ENCODE assay signal across 1 cellular context in the genomic region with DNA sequence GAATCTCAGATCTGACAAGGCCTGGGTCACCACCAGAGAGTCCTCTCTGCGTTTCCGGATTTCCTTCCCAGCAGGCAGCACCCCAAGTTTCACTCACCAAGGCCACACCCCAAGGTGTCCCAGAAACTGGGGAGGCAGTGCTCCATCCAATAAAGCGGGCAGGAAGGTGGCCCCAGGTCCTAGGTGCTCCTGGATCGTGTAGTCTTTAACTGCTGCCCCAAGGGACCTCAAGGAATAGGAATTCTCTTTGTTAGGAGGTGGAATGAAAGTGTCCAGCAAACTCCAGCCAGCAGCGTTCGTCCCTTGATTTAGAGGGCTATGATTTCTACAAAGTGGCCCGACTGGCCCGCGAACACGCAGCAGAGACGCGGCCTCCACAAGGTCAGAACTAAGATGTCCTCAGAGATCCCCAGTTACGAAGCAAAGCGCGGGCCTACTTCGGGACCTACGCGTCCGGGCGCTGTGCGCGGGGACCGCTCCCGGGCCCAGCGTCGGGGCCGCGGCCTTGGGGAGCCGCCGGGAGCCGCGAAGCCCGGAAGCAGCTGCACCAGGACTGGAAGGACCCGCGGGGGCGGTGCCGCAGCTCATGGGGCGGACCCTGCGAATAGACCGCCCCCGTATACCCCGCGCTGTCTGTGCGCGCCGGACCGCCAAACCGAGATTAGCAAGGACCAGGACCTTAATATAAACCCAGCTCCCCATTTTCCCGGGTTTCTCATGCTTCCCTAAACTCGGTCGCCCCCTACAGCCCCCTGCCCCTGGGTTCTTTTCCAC.
TF ChIP-seq lines count a peak whose summit lies in the region.

A gene with protein sequence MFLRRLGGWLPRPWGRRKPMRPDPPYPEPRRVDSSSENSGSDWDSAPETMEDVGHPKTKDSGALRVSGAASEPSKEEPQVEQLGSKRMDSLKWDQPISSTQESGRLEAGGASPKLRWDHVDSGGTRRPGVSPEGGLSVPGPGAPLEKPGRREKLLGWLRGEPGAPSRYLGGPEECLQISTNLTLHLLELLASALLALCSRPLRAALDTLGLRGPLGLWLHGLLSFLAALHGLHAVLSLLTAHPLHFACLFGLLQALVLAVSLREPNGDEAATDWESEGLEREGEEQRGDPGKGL (minus strand): TSS at position 555 of the 774 bp plus-strand sequence. CDS start 831 bp downstream, outside the sequence.

TF ChIP-seq in WTC11, 78 proteins besides CTCF, POLR2A, EP300 and RAD21 (continued from another document and continues in another):
- TF ChIP-seq, protein P1, sequence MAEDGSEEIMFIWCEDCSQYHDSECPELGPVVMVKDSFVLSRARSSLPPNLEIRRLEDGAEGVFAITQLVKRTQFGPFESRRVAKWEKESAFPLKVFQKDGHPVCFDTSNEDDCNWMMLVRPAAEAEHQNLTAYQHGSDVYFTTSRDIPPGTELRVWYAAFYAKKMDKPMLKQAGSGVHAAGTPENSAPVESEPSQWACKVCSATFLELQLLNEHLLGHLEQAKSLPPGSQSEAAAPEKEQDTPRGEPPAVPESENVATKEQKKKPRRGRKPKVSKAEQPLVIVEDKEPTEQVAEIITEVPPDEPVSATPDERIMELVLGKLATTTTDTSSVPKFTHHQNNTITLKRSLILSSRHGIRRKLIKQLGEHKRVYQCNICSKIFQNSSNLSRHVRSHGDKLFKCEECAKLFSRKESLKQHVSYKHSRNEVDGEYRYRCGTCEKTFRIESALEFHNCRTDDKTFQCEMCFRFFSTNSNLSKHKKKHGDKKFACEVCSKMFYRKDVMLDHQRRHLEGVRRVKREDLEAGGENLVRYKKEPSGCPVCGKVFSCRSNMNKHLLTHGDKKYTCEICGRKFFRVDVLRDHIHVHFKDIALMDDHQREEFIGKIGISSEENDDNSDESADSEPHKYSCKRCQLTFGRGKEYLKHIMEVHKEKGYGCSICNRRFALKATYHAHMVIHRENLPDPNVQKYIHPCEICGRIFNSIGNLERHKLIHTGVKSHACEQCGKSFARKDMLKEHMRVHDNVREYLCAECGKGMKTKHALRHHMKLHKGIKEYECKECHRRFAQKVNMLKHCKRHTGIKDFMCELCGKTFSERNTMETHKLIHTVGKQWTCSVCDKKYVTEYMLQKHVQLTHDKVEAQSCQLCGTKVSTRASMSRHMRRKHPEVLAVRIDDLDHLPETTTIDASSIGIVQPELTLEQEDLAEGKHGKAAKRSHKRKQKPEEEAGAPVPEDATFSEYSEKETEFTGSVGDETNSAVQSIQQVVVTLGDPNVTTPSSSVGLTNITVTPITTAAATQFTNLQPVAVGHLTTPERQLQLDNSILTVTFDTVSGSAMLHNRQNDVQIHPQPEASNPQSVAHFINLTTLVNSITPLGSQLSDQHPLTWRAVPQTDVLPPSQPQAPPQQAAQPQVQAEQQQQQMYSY (CRISPR knock-in tag; IDR thresholded peaks at IDR 0.05), result peak; percentile 83
- TF ChIP-seq TEAD4 (CRISPR knock-in tag; IDR thresholded peaks at IDR 0.05) (no peak), EMX1 (CRISPR knock-in tag; IDR thresholded peaks at IDR 0.05) (peak; percentile 85; the same call in 1 of the 2 replicates), IRF2 (CRISPR knock-in tag; IDR thresholded peaks at IDR 0.05; ENCODE audit: borderline replicate concordance, low read depth) (no peak), CREB1 (CRISPR knock-in tag; IDR thresholded peaks at IDR 0.05) (peak; percentile 12; the same call in 1 of the 2 replicates), HMGA2 (CRISPR knock-in tag; IDR thresholded peaks at IDR 0.05) (no peak), ZNF396 (CRISPR knock-in tag; IDR thresholded peaks at IDR 0.05; ENCODE audit: borderline replicate concordance) (no peak), ZNF671 (CRISPR knock-in tag; IDR thresholded peaks at IDR 0.05) (peak; percentile 70; the same call in 1 of the 2 replicates), NR2C2 (CRISPR knock-in tag; IDR thresholded peaks at IDR 0.05) (peak; percentile 33; the same call in 1 of the 2 replicates), NFYB (CRISPR knock-in tag; conservative IDR thresholded peaks at IDR 0.05; ENCODE audit: low read depth) (no peak), NR1H2 (CRISPR knock-in tag; IDR thresholded peaks at IDR 0.05) (no peak), ZBTB21 (CRISPR knock-in tag; IDR thresholded peaks at IDR 0.05; ENCODE audit: borderline replicate concordance) (no peak), SP1 (CRISPR knock-in tag; conservative IDR thresholded peaks at IDR 0.05) (peak; percentile 75), TCF7 (CRISPR knock-in tag; IDR thresholded peaks at IDR 0.05; ENCODE audit: low read depth) (no peak), JUN (CRISPR knock-in tag; IDR thresholded peaks at IDR 0.05) (no peak; the same call in 1 of the 2 replicates), FOXP1 (CRISPR knock-in tag; IDR thresholded peaks at IDR 0.05; ENCODE audit: borderline replicate concordance) (no peak), NFE2L1 (CRISPR knock-in tag; IDR thresholded peaks at IDR 0.05) (no peak), ATF1 (CRISPR knock-in tag; IDR thresholded peaks at IDR 0.05) (no peak), FOXJ3 (CRISPR knock-in tag; IDR thresholded peaks at IDR 0.05; ENCODE audit: borderline replicate concordance) (no peak), RELA (CRISPR knock-in tag; IDR thresholded peaks at IDR 0.05; ENCODE audit: borderline replicate concordance) (0 out of 2 replicates have a peak, but pooled peaks have one; percentile 41)
- TF ChIP-seq, protein P2, sequence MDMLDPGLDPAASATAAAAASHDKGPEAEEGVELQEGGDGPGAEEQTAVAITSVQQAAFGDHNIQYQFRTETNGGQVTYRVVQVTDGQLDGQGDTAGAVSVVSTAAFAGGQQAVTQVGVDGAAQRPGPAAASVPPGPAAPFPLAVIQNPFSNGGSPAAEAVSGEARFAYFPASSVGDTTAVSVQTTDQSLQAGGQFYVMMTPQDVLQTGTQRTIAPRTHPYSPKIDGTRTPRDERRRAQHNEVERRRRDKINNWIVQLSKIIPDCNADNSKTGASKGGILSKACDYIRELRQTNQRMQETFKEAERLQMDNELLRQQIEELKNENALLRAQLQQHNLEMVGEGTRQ (CRISPR knock-in tag; IDR thresholded peaks at IDR 0.05), result no peak
- TF ChIP-seq, protein P3, sequence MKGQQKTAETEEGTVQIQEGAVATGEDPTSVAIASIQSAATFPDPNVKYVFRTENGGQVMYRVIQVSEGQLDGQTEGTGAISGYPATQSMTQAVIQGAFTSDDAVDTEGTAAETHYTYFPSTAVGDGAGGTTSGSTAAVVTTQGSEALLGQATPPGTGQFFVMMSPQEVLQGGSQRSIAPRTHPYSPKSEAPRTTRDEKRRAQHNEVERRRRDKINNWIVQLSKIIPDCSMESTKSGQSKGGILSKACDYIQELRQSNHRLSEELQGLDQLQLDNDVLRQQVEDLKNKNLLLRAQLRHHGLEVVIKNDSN (CRISPR knock-in tag; IDR thresholded peaks at IDR 0.05), result no peak
- TF ChIP-seq, protein P4, sequence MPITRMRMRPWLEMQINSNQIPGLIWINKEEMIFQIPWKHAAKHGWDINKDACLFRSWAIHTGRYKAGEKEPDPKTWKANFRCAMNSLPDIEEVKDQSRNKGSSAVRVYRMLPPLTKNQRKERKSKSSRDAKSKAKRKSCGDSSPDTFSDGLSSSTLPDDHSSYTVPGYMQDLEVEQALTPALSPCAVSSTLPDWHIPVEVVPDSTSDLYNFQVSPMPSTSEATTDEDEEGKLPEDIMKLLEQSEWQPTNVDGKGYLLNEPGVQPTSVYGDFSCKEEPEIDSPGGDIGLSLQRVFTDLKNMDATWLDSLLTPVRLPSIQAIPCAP (CRISPR knock-in tag; IDR thresholded peaks at IDR 0.05), result no peak
- TF ChIP-seq, protein P5, sequence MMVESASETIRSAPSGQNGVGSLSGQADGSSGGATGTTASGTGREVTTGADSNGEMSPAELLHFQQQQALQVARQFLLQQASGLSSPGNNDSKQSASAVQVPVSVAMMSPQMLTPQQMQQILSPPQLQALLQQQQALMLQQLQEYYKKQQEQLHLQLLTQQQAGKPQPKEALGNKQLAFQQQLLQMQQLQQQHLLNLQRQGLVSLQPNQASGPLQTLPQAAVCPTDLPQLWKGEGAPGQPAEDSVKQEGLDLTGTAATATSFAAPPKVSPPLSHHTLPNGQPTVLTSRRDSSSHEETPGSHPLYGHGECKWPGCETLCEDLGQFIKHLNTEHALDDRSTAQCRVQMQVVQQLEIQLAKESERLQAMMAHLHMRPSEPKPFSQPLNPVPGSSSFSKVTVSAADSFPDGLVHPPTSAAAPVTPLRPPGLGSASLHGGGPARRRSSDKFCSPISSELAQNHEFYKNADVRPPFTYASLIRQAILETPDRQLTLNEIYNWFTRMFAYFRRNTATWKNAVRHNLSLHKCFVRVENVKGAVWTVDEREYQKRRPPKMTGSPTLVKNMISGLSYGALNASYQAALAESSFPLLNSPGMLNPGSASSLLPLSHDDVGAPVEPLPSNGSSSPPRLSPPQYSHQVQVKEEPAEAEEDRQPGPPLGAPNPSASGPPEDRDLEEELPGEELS (CRISPR knock-in tag; IDR thresholded peaks at IDR 0.05), result no peak
- TF ChIP-seq, protein P6, sequence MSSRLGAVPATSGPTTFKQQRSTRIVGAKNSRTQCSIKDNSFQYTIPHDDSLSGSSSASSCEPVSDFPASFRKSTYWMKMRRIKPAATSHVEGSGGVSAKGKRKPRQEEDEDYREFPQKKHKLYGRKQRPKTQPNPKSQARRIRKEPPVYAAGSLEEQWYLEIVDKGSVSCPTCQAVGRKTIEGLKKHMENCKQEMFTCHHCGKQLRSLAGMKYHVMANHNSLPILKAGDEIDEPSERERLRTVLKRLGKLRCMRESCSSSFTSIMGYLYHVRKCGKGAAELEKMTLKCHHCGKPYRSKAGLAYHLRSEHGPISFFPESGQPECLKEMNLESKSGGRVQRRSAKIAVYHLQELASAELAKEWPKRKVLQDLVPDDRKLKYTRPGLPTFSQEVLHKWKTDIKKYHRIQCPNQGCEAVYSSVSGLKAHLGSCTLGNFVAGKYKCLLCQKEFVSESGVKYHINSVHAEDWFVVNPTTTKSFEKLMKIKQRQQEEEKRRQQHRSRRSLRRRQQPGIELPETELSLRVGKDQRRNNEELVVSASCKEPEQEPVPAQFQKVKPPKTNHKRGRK (CRISPR knock-in tag; IDR thresholded peaks at IDR 0.05; ENCODE audit: borderline replicate concordance), result no peak
- TF ChIP-seq, protein P7, sequence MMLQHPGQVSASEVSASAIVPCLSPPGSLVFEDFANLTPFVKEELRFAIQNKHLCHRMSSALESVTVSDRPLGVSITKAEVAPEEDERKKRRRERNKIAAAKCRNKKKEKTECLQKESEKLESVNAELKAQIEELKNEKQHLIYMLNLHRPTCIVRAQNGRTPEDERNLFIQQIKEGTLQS (CRISPR knock-in tag; conservative IDR thresholded peaks at IDR 0.05), result no peak
- TF ChIP-seq, protein P8, sequence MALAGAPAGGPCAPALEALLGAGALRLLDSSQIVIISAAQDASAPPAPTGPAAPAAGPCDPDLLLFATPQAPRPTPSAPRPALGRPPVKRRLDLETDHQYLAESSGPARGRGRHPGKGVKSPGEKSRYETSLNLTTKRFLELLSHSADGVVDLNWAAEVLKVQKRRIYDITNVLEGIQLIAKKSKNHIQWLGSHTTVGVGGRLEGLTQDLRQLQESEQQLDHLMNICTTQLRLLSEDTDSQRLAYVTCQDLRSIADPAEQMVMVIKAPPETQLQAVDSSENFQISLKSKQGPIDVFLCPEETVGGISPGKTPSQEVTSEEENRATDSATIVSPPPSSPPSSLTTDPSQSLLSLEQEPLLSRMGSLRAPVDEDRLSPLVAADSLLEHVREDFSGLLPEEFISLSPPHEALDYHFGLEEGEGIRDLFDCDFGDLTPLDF (CRISPR knock-in tag; IDR thresholded peaks at IDR 0.05), result 0 out of 2 replicates have a peak, but pooled peaks have one; percentile 23
- TF ChIP-seq, protein P9, sequence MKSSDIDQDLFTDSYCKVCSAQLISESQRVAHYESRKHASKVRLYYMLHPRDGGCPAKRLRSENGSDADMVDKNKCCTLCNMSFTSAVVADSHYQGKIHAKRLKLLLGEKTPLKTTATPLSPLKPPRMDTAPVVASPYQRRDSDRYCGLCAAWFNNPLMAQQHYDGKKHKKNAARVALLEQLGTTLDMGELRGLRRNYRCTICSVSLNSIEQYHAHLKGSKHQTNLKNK (CRISPR knock-in tag; IDR thresholded peaks at IDR 0.05), result peak; percentile 72
- TF ChIP-seq, protein P10, sequence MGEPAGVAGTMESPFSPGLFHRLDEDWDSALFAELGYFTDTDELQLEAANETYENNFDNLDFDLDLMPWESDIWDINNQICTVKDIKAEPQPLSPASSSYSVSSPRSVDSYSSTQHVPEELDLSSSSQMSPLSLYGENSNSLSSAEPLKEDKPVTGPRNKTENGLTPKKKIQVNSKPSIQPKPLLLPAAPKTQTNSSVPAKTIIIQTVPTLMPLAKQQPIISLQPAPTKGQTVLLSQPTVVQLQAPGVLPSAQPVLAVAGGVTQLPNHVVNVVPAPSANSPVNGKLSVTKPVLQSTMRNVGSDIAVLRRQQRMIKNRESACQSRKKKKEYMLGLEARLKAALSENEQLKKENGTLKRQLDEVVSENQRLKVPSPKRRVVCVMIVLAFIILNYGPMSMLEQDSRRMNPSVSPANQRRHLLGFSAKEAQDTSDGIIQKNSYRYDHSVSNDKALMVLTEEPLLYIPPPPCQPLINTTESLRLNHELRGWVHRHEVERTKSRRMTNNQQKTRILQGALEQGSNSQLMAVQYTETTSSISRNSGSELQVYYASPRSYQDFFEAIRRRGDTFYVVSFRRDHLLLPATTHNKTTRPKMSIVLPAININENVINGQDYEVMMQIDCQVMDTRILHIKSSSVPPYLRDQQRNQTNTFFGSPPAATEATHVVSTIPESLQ (CRISPR knock-in tag; IDR thresholded peaks at IDR 0.05), result no peak
- TF ChIP-seq, protein P11, sequence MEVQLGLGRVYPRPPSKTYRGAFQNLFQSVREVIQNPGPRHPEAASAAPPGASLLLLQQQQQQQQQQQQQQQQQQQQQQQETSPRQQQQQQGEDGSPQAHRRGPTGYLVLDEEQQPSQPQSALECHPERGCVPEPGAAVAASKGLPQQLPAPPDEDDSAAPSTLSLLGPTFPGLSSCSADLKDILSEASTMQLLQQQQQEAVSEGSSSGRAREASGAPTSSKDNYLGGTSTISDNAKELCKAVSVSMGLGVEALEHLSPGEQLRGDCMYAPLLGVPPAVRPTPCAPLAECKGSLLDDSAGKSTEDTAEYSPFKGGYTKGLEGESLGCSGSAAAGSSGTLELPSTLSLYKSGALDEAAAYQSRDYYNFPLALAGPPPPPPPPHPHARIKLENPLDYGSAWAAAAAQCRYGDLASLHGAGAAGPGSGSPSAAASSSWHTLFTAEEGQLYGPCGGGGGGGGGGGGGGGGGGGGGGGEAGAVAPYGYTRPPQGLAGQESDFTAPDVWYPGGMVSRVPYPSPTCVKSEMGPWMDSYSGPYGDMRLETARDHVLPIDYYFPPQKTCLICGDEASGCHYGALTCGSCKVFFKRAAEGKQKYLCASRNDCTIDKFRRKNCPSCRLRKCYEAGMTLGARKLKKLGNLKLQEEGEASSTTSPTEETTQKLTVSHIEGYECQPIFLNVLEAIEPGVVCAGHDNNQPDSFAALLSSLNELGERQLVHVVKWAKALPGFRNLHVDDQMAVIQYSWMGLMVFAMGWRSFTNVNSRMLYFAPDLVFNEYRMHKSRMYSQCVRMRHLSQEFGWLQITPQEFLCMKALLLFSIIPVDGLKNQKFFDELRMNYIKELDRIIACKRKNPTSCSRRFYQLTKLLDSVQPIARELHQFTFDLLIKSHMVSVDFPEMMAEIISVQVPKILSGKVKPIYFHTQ (CRISPR knock-in tag; IDR thresholded peaks at IDR 0.05), result peak; percentile 48; the same call in 1 of the 2 replicates
- TF ChIP-seq, protein P12, sequence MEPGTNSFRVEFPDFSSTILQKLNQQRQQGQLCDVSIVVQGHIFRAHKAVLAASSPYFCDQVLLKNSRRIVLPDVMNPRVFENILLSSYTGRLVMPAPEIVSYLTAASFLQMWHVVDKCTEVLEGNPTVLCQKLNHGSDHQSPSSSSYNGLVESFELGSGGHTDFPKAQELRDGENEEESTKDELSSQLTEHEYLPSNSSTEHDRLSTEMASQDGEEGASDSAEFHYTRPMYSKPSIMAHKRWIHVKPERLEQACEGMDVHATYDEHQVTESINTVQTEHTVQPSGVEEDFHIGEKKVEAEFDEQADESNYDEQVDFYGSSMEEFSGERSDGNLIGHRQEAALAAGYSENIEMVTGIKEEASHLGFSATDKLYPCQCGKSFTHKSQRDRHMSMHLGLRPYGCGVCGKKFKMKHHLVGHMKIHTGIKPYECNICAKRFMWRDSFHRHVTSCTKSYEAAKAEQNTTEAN (CRISPR knock-in tag; IDR thresholded peaks at IDR 0.05), result no peak
